Comparison of ENCODE assay signal across 8 cellular contexts in the genomic region with DNA sequence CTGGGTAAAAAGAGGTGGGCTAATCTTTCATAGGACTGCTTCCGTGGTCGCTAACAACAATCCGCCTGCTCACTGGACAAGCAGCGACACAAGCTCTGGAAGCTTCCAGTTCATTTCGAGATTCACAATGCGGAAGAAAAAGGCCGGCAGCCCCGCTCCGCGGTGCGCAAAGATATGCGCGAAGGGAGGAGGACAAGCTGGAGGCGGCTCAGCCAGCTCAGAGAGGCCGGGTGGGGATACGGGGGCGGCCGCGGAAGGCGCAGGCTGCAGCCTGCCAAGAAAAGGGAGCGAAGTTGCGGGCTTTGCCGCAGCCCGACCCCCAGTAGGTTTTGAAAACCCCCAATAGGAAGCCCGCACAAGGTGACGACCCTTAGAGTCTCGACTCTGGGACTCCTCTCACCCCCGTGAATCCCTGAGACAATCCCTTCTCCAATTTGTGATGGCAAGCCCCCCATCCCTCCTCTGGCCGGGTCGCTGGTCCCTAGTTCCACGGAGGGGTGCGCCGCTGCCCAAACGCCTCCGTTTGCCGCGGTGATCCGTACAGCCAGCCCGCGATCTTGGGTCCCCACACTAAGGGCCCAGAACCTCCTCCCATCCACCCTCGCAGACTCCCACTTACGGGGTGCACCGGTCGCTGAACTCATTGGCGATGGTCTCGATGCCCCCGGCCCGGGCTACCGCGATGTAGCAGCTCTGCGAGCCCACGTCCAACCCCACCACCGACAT. TPM values are rescaled to one million over a fixed set of nuclear protein-coding genes. Genes with fewer than 3 reads are reported as not detected.
A peak's percentile ranks its signal among the peaks of the same experiment; 100 is the strongest.
DNase-seq lines count a peak whose midpoint lies in the region; ATAC-seq and TF ChIP-seq lines count a peak whose summit lies in the region.

No MANE protein-coding gene starts in this region.

- H3K9me3 Mint-ChIP-seq in natural killer cell, result no peaks in the 10 kb centered on the region

- peak; percentile 28 for ATAC-seq in HG03060 (IDR thresholded peaks at IDR 0.05; ENCODE audit: low read depth, unreplicated experiment)
- peak; percentile 4; the same call in 1 of the 2 replicates for ATAC-seq in PC-3
- ATAC-seq in natural killer cell, result no peak

- peak overlapping the region; percentile 89 for H3K4me2 ChIP-seq in PC-3 (ENCODE audit: low read length)

- no peak for TF ChIP-seq CTCF in PC-3 (conservative IDR thresholded peaks at IDR 0.05; ENCODE audit: low read depth, low read length)
- no peak for TF ChIP-seq CTCF in natural killer cell (IDR thresholded peaks at IDR 0.05)

- peaks cover 42 to 47% of the 10 kb centered on the region in 2 donors for H3K4me1 Mint-ChIP-seq in natural killer cell

- CTCF ChIA-PET in PC-3 (lab: Charles Lee), result no interaction called here

- peaks cover 22% of the 10 kb centered on the region for H3K4me1 ChIP-seq in PC-3 (ENCODE audit: insufficient read depth, low read length)

- peak overlapping the region; percentile 95 to 99 for H3K27ac Mint-ChIP-seq in natural killer cell

- 0 out of 2 replicates have a peak overlapping the region, but pooled peaks have one; percentile 39 for H3K27ac ChIP-seq in PC-3 (ENCODE audit: low read length)

- H3K79me2 ChIP-seq in PC-3 (ENCODE audit: low read length), result peaks cover 54% of the 10 kb centered on the region

- no TSS peak for BruUV-seq in PC-3 (replicated peaks; lab: Mats Ljungman, UMichigan)

- no peaks in the 10 kb centered on the region for H3K27me3 ChIP-seq in PC-3 (ENCODE audit: low read length)

- intact Hi-C loops in PC-3 (cut with micrococcal nuclease) (loop anchor here (2.0 to 5.0 kb wide), 4 partner anchors 22 to 694 kb away; partner anchors contain the start of gene HMGB1), natural killer cell (cut with micrococcal nuclease) (loop anchor here (5.0 kb wide), 4 partner anchors 261 to 1376 kb away; partner anchors contain the start of genes N4BP2L2 and USPL1)

- DNase-seq in NCI-H524 (lab: John Stamatoyannopoulos, UW), result peak; percentile 23 to 71
- no peak for DNase-seq in NCI-H524 treated with DMSO at 0.1 percent for 48 hours (lab: John Stamatoyannopoulos, UW)
- peak; percentile 38 for DNase-seq in PC-3
- DNase-seq in activated T-helper 1 cell treated with anti-CD3 and anti-CD28 coated beads, Interleukin-2, amount 50 U/mL, for 16 hours (ENCODE audit: low read depth in 1 of 2, low spot score in 1 of 2), result peak; percentile 17 to 39
- peak; percentile 68 for DNase-seq in fibroblast of peridontal ligament (ENCODE audit: extremely low read depth)
- DNase-seq in natural killer cell, result peak; percentile 44
- DNase-seq in stimulated activated naive CD4-positive, alpha-beta T cell (lab: John Stamatoyannopoulos, UW), result peak; percentile 17 to 64 (median 49)

- peaks cover 18% of the 10 kb centered on the region for H3K36me3 ChIP-seq in PC-3 (ENCODE audit: low read depth, low read length)

- H2AFZ ChIP-seq in PC-3 (ENCODE audit: low read length), result peak overlapping the region; percentile 90

- H4K20me1 ChIP-seq in PC-3 (ENCODE audit: low read length), result peaks cover 27% of the 10 kb centered on the region

- H3K36me3 Mint-ChIP-seq in natural killer cell, result no peaks in the 10 kb centered on the region

- POLR2A ChIA-PET in PC-3 (lab: Charles Lee; ENCODE audit: unreplicated experiment), result no interaction called here

- peak overlapping the region; percentile 99 for H3K4me3 Mint-ChIP-seq in natural killer cell

- H3K9me3 ChIP-seq in PC-3 (ENCODE audit: low read length), result no peaks in the 10 kb centered on the region

- no peaks in the 10 kb centered on the region for H3K9me2 ChIP-seq in PC-3 (replicated peaks; ENCODE audit: low read length)

- no peaks in the 10 kb centered on the region for H3K27me3 Mint-ChIP-seq in natural killer cell (ENCODE audit: low read depth in 2 of 2)

- H3K4me3 ChIP-seq in PC-3 (ENCODE audit: low read length), result peak overlapping the region; percentile 96

- peak overlapping the region; percentile 85 for H3K9ac ChIP-seq in PC-3 (ENCODE audit: low read length)

- no peaks in the 10 kb centered on the region for H3F3A ChIP-seq in PC-3 (ENCODE audit: low read length, unreplicated experiment)

RNA-seq across cellular contexts. Expression of gene HSPH1, which starts 0.7 kb away (rescaled TPM):
- total RNA-seq in PC-3 (2014; rRNA removed) (83.7 and 102 TPM in 2 replicates), natural killer cell (10 to 100 TPM; 51.2 to 81.6 (median 75.4) TPM)

RNA-seq across cellular contexts. Expression of gene B3GLCT, which starts 38.8 kb away (rescaled TPM):
- 3.2 TPM in 2 replicates for total RNA-seq in PC-3 (2014; rRNA removed)
- total RNA-seq in natural killer cell, result 1 to 10 TPM; 6.0 to 8.1 (median 6.2) TPM

Comparison
In these comparisons a context has a peak if more than half of its experiments do, and no peak if none do; other contexts are left out.
1. ATAC-seq: peak in HG03060 (single experiment) and PC-3 (single experiment); none in natural killer cell (0 of 3).